9 cellular contexts compared by ENCODE assay signal in genomic region chr16:85755929-85756768, GRCh38. TPM values are rescaled to one million over a fixed set of nuclear protein-coding genes. Genes with fewer than 3 reads are reported as not detected.
DNase-seq lines count a peak whose midpoint lies in the region; ATAC-seq, FAIRE-seq and TF ChIP-seq lines count a peak whose summit lies in the region.
"Had no signal": no experiment of that assay in that cellular context is flagged by ENCODE, and none has a peak within 500 bp of the region (broad histone marks: within the 10 kb centered on the region; RNA-seq: fewer than 3 reads in every experiment).

No MANE protein-coding gene starts in this region.

- peak overlapping the region; percentile 83 to 96 (median 91) for H3K4me3 Mint-ChIP-seq in naive B cell
- no peak overlapping the region for H3K4me3 Mint-ChIP-seq in activated CD8-positive, alpha-beta memory T cell treated with anti-CD3 and anti-CD28 coated beads, Interleukin-2, amount 10 ng/mL, durations not matched to agents 7 days and 5 days

- ATAC-seq in GM18858 (IDR thresholded peaks at IDR 0.05; ENCODE audit: unreplicated experiment) (peak; percentile 37), GM21737 (IDR thresholded peaks at IDR 0.05; ENCODE audit: unreplicated experiment) (peak; percentile 36), HG03571 (IDR thresholded peaks at IDR 0.05; ENCODE audit: unreplicated experiment) (peak; percentile 31), naive B cell (ENCODE audit: low read depth in 2 of 2) (peak; percentile 64 to 68)
- ATAC-seq in activated CD8-positive, alpha-beta memory T cell treated with anti-CD3 and anti-CD28 coated beads, Interleukin-2, amount 10 ng/mL, durations not matched to agents 7 days and 5 days: no peak

- DNase-seq in naive B cell (peak; percentile 87), urothelium cell line (ENCODE audit: low spot score) (no peak), HUDEP-2 (lab: John Stamatoyannopoulos, UW; ENCODE audit: unreplicated experiment in 76 of 76) (no peak), coronary artery (ENCODE audit: low spot score) (no peak)
- DNase-seq in activated CD8-positive, alpha-beta memory T cell treated with anti-CD3 and anti-CD28 coated beads, Interleukin-2, amount 10 ng/mL, durations not matched to agents 7 days and 5 days: no peak

- H3K27me3 Mint-ChIP-seq in naive B cell: no peaks in the 10 kb centered on the region
- H3K27me3 Mint-ChIP-seq in activated CD8-positive, alpha-beta memory T cell treated with anti-CD3 and anti-CD28 coated beads, Interleukin-2, amount 10 ng/mL, durations not matched to agents 7 days and 5 days: peaks cover 51% of the 10 kb centered on the region

- TF ChIP-seq CTCF in coronary artery (IDR thresholded peaks at IDR 0.05): no peak

- CTCF ChIA-PET in activated CD8-positive, alpha-beta memory T cell treated with anti-CD3 and anti-CD28 coated beads, Interleukin-2, amount 10 ng/mL, durations not matched to agents 7 days and 5 days (lab: Charles Lee): interaction anchor here (0.7 to 1.4 kb wide), 3 partner anchors 9 to 438 kb away, joined by 3 read pairs; no protein-coding TSS in a partner anchor

- no peak for FAIRE-seq in urothelium cell line (lab: Jason Lieb, UNC)

- H3K9me3 Mint-ChIP-seq in naive B cell: peaks cover 0 to 13% (median 6%) of the 10 kb centered on the region in 7 donors
- H3K9me3 Mint-ChIP-seq in activated CD8-positive, alpha-beta memory T cell treated with anti-CD3 and anti-CD28 coated beads, Interleukin-2, amount 10 ng/mL, durations not matched to agents 7 days and 5 days (ENCODE audit: low read depth): no peaks in the 10 kb centered on the region
- H3K9me3 Mint-ChIP-seq: activated T-helper 2 cell treated with anti-CD3 and anti-CD28 coated beads, Interferon-gamma antibody, Interleukin-2, Interleukin-4, amounts not matched to agents 10 μg/mL and 5 μg/mL and 100 μg/mL, durations not matched to agents 14 hours and 24 hours and 36 hours had no signal

- H3K36me3 Mint-ChIP-seq in naive B cell: peaks cover 0 to 8% of the 10 kb centered on the region in 2 donors
- no peaks in the 10 kb centered on the region for H3K36me3 Mint-ChIP-seq in activated CD8-positive, alpha-beta memory T cell treated with anti-CD3 and anti-CD28 coated beads, Interleukin-2, amount 10 ng/mL, durations not matched to agents 7 days and 5 days

- peak overlapping the region; percentile 99 to 100 (median 100) for H3K27ac Mint-ChIP-seq in naive B cell
- H3K27ac Mint-ChIP-seq in activated CD8-positive, alpha-beta memory T cell treated with anti-CD3 and anti-CD28 coated beads, Interleukin-2, amount 10 ng/mL, durations not matched to agents 7 days and 5 days: no peak overlapping the region
- H3K27ac Mint-ChIP-seq: activated T-helper 2 cell treated with anti-CD3 and anti-CD28 coated beads, Interferon-gamma antibody, Interleukin-2, Interleukin-4, amounts not matched to agents 10 μg/mL and 5 μg/mL and 100 μg/mL, durations not matched to agents 14 hours and 24 hours and 36 hours had no signal

- H3K4me3 ChIP-seq in coronary artery: no peak overlapping the region

- H3K27ac ChIP-seq in coronary artery: no peak overlapping the region

- H3K4me1 Mint-ChIP-seq in naive B cell: peaks cover 75 to 95% (median 86%) of the 10 kb centered on the region in 3 donors
- peaks cover 31% of the 10 kb centered on the region for H3K4me1 Mint-ChIP-seq in activated CD8-positive, alpha-beta memory T cell treated with anti-CD3 and anti-CD28 coated beads, Interleukin-2, amount 10 ng/mL, durations not matched to agents 7 days and 5 days

RNA-seq across cellular contexts. Expression of gene C16orf74, which starts 5.3 kb away (rescaled TPM):
- 100 to 1,000 TPM; 106 to 243 (median 143) TPM for polyA plus RNA-seq in naive B cell (ENCODE audit: low read depth in 6 of 6)
- total RNA-seq in activated CD8-positive, alpha-beta memory T cell treated with anti-CD3 and anti-CD28 coated beads, Interleukin-2, amount 10 ng/mL, durations not matched to agents 7 days and 5 days: under 1 TPM; 0.23 to 0.41 TPM
- total RNA-seq: activated T-helper 2 cell treated with anti-CD3 and anti-CD28 coated beads, Interferon-gamma antibody, Interleukin-2, Interleukin-4, amounts not matched to agents 10 μg/mL and 5 μg/mL and 100 μg/mL, durations not matched to agents 14 hours and 24 hours and 36 hours had no signal

RNA-seq across cellular contexts. Expression of gene EMC8, which starts 43.2 kb away (rescaled TPM):
- 10 to 100 TPM; 18.8 to 27.7 (median 21.5) TPM for polyA plus RNA-seq in naive B cell (ENCODE audit: low read depth in 6 of 6)
- total RNA-seq in activated CD8-positive, alpha-beta memory T cell treated with anti-CD3 and anti-CD28 coated beads, Interleukin-2, amount 10 ng/mL, durations not matched to agents 7 days and 5 days: 10 to 100 TPM; 32.2 to 33.9 TPM

RNA-seq across cellular contexts. Expression of gene COX4I1, which starts 43.3 kb away (rescaled TPM):
- 1,000 to 10,000 TPM in 5 of 6 donors, 100 to 1,000 TPM in 1; 943 to 1,321 (median 1,168) TPM for polyA plus RNA-seq in naive B cell (ENCODE audit: low read depth in 6 of 6)
- total RNA-seq in activated CD8-positive, alpha-beta memory T cell treated with anti-CD3 and anti-CD28 coated beads, Interleukin-2, amount 10 ng/mL, durations not matched to agents 7 days and 5 days: 100 to 1,000 TPM; 422 to 473 TPM
